ENCODE assay signal across 2 cellular contexts in genomic region chrX:24435038-24435437, GRCh38.
TF ChIP-seq lines count a peak whose summit lies in the region.

No MANE protein-coding gene starts in this region.

TF ChIP-seq in A549, 52 proteins besides CTCF, POLR2A, EP300 and RAD21 (continued from another document):
- TF ChIP-seq BCL3 (IDR thresholded peaks at IDR 0.05), result no peak
- TF ChIP-seq ZSCAN20 (CRISPR knock-in tag; IDR thresholded peaks at IDR 0.05), result no peak
- TF ChIP-seq NPAS2 (CRISPR knock-in tag; IDR thresholded peaks at IDR 0.05; ENCODE audit: borderline replicate concordance), result no peak
- no peak for TF ChIP-seq NR3C1 (IDR thresholded peaks at IDR 0.05)
- TF ChIP-seq POLR2AphosphoS2 (conservative IDR thresholded peaks at IDR 0.05; ENCODE audit: low read length), result no peak
- no peak for TF ChIP-seq KDM1A (IDR thresholded peaks at IDR 0.05; ENCODE audit: low read depth)

TF ChIP-seq in GM23338, 12 proteins besides CTCF, POLR2A, EP300 and RAD21:
- TF ChIP-seq, protein P1, sequence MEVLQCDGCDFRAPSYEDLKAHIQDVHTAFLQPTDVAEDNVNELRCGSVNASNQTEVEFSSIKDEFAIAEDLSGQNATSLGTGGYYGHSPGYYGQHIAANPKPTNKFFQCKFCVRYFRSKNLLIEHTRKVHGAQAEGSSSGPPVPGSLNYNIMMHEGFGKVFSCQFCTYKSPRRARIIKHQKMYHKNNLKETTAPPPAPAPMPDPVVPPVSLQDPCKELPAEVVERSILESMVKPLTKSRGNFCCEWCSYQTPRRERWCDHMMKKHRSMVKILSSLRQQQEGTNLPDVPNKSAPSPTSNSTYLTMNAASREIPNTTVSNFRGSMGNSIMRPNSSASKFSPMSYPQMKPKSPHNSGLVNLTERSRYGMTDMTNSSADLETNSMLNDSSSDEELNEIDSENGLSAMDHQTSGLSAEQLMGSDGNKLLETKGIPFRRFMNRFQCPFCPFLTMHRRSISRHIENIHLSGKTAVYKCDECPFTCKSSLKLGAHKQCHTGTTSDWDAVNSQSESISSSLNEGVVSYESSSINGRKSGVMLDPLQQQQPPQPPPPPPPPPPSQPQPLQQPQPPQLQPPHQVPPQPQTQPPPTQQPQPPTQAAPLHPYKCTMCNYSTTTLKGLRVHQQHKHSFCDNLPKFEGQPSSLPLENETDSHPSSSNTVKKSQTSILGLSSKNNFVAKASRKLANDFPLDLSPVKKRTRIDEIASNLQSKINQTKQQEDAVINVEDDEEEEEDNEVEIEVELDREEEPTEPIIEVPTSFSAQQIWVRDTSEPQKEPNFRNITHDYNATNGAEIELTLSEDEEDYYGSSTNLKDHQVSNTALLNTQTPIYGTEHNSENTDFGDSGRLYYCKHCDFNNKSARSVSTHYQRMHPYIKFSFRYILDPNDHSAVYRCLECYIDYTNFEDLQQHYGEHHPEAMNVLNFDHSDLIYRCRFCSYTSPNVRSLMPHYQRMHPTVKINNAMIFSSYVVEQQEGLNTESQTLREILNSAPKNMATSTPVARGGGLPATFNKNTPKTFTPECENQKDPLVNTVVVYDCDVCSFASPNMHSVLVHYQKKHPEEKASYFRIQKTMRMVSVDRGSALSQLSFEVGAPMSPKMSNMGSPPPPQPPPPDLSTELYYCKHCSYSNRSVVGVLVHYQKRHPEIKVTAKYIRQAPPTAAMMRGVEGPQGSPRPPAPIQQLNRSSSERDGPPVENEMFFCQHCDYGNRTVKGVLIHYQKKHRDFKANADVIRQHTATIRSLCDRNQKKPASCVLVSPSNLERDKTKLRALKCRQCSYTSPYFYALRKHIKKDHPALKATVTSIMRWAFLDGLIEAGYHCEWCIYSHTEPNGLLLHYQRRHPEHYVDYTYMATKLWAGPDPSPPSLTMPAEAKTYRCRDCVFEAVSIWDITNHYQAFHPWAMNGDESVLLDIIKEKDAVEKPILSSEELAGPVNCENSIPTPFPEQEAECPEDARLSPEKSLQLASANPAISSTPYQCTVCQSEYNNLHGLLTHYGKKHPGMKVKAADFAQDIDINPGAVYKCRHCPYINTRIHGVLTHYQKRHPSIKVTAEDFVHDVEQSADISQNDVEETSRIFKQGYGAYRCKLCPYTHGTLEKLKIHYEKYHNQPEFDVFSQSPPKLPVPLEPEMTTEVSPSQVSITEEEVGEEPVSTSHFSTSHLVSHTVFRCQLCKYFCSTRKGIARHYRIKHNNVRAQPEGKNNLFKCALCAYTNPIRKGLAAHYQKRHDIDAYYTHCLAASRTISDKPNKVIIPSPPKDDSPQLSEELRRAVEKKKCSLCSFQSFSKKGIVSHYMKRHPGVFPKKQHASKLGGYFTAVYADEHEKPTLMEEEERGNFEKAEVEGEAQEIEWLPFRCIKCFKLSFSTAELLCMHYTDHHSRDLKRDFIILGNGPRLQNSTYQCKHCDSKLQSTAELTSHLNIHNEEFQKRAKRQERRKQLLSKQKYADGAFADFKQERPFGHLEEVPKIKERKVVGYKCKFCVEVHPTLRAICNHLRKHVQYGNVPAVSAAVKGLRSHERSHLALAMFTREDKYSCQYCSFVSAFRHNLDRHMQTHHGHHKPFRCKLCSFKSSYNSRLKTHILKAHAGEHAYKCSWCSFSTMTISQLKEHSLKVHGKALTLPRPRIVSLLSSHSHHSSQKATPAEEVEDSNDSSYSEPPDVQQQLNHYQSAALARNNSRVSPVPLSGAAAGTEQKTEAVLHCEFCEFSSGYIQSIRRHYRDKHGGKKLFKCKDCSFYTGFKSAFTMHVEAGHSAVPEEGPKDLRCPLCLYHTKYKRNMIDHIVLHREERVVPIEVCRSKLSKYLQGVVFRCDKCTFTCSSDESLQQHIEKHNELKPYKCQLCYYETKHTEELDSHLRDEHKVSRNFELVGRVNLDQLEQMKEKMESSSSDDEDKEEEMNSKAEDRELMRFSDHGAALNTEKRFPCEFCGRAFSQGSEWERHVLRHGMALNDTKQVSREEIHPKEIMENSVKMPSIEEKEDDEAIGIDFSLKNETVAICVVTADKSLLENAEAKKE (CRISPR knock-in tag; IDR thresholded peaks at IDR 0.05), result no peak
- TF ChIP-seq, protein P2, sequence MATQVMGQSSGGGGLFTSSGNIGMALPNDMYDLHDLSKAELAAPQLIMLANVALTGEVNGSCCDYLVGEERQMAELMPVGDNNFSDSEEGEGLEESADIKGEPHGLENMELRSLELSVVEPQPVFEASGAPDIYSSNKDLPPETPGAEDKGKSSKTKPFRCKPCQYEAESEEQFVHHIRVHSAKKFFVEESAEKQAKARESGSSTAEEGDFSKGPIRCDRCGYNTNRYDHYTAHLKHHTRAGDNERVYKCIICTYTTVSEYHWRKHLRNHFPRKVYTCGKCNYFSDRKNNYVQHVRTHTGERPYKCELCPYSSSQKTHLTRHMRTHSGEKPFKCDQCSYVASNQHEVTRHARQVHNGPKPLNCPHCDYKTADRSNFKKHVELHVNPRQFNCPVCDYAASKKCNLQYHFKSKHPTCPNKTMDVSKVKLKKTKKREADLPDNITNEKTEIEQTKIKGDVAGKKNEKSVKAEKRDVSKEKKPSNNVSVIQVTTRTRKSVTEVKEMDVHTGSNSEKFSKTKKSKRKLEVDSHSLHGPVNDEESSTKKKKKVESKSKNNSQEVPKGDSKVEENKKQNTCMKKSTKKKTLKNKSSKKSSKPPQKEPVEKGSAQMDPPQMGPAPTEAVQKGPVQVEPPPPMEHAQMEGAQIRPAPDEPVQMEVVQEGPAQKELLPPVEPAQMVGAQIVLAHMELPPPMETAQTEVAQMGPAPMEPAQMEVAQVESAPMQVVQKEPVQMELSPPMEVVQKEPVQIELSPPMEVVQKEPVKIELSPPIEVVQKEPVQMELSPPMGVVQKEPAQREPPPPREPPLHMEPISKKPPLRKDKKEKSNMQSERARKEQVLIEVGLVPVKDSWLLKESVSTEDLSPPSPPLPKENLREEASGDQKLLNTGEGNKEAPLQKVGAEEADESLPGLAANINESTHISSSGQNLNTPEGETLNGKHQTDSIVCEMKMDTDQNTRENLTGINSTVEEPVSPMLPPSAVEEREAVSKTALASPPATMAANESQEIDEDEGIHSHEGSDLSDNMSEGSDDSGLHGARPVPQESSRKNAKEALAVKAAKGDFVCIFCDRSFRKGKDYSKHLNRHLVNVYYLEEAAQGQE (IDR thresholded peaks at IDR 0.05; ENCODE audit: unreplicated experiment), result no peak
- TF ChIP-seq EZH2phosphoT487 (IDR thresholded peaks at IDR 0.05; ENCODE audit: unreplicated experiment) (no peak), STAT1 (IDR thresholded peaks at IDR 0.05; ENCODE audit: unreplicated experiment) (no peak), NANOG (IDR thresholded peaks at IDR 0.05; ENCODE audit: borderline replicate concordance) (no peak), ZNF114 (CRISPR knock-in tag; IDR thresholded peaks at IDR 0.05) (no peak), ETS1 (IDR thresholded peaks at IDR 0.05) (no peak), EZH2 (IDR thresholded peaks at IDR 0.05; ENCODE audit: low read depth, unreplicated experiment) (no peak), JUNB (IDR thresholded peaks at IDR 0.05; ENCODE audit: unreplicated experiment) (no peak), ZNF331 (CRISPR knock-in tag; IDR thresholded peaks at IDR 0.05; ENCODE audit: low read depth) (no peak), POLR2AphosphoS5 (IDR thresholded peaks at IDR 0.05; ENCODE audit: low read depth) (no peak), CREB1 (CRISPR knock-in tag; IDR thresholded peaks at IDR 0.05; ENCODE audit: low read depth) (no peak)
